In the genomic region with DNA sequence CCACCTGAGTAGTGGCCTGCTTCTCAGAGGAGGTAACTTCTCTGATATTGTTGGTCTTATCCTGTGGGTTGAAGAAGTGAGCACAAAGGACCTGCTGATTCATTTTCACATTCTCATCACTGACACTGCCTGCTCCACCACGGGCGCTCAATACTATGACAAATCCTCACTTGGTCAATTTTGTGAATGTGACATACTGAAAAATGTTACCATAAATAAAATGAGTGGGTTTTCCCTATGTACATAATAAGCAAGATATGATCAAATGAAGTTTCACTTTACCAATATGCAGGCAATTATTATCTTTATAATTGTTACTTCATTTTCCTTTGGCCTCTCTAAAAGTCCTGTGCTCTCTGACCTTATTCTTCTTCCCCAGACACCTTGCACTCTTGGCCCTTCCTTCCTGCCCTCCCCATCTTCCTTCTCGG, we compare ENCODE assay signal across 8 cellular contexts.
DNase-seq lines count a peak whose midpoint lies in the region; ATAC-seq, FAIRE-seq and TF ChIP-seq lines count a peak whose summit lies in the region.

No MANE protein-coding gene starts in this region.

- intact Hi-C loops in esophagus muscularis mucosa (cut with DNase I) (no loop called here), ovary (cut with DNase I) (no loop called here)

- peak overlapping the region; percentile 35; the same call in 1 of the 2 replicates for H3K9ac ChIP-seq in OCI-LY3 (ENCODE audit: low read length)

- 0 out of 2 replicates have a peak overlapping the region, but pooled peaks have one; percentile 19 for H3K4me3 ChIP-seq in OCI-LY3 (ENCODE audit: low read length)
- no peak overlapping the region for H3K4me3 ChIP-seq in esophagus muscularis mucosa
- no peak overlapping the region for H3K4me3 ChIP-seq in ovary

- peak overlapping the region; percentile 48 for H3K4me2 ChIP-seq in OCI-LY3 (ENCODE audit: low read length)

- TF ChIP-seq POLR2A in esophagus muscularis mucosa (IDR thresholded peaks at IDR 0.05; ENCODE audit: low read depth) (no peak), ovary (IDR thresholded peaks at IDR 0.05) (no peak), H54 (IDR thresholded peaks at IDR 0.05; ENCODE audit: low read depth, low read length) (no peak)

- ATAC-seq in GM18498 (IDR thresholded peaks at IDR 0.05; ENCODE audit: unreplicated experiment) (peak; percentile 82), GM21723 (IDR thresholded peaks at IDR 0.05; ENCODE audit: unreplicated experiment) (peak; percentile 85)

- H3K79me2 ChIP-seq in OCI-LY3 (ENCODE audit: low read length): peaks cover 100% of the 10 kb centered on the region

- H3K4me1 ChIP-seq in OCI-LY3 (ENCODE audit: low read length) (peaks cover 45% of the 10 kb centered on the region), esophagus muscularis mucosa (peaks cover 4 to 21% (median 10%) of the 10 kb centered on the region in 4 donors), ovary (ENCODE audit: insufficient read depth) (peaks cover 2% of the 10 kb centered on the region)

- TF ChIP-seq EP300 in esophagus muscularis mucosa (IDR thresholded peaks at IDR 0.05): no peak
- no peak for TF ChIP-seq EP300 in ovary (IDR thresholded peaks at IDR 0.05)

- H3K9me3 ChIP-seq in OCI-LY3 (ENCODE audit: insufficient read depth, low read length): no peaks in the 10 kb centered on the region
- H3K9me3 ChIP-seq in esophagus muscularis mucosa: no peaks in the 10 kb centered on the region
- no peaks in the 10 kb centered on the region for H3K9me3 ChIP-seq in ovary

- H3K36me3 ChIP-seq in OCI-LY3 (replicated peaks; ENCODE audit: low read depth, low read length) (peaks cover 54% of the 10 kb centered on the region), esophagus muscularis mucosa (no peaks in the 10 kb centered on the region), ovary (no peaks in the 10 kb centered on the region)

- peaks cover 99% of the 10 kb centered on the region for H4K20me1 ChIP-seq in OCI-LY3 (ENCODE audit: insufficient read depth, low read length)

- TF ChIP-seq CTCF in OCI-LY3 (IDR thresholded peaks at IDR 0.05; ENCODE audit: low read depth, low read length) (no peak), esophagus muscularis mucosa (IDR thresholded peaks at IDR 0.05) (no peak), ovary (IDR thresholded peaks at IDR 0.05) (no peak)

- no peak for DNase-seq in esophagus muscularis mucosa (ENCODE audit: extremely low spot score)
- no peak for DNase-seq in ovary
- no peak for DNase-seq in NCI-H2081 (lab: John Stamatoyannopoulos, UW)
- no peak for DNase-seq in H54 (ENCODE audit: insufficient read length, low spot score)
- no peak for DNase-seq in hepatic stellate cell (ENCODE audit: low spot score)

- H3K27ac ChIP-seq in OCI-LY3 (ENCODE audit: low read length): peak overlapping the region; percentile 81
- peak overlapping the region; percentile 61 to 78 (median 68) for H3K27ac ChIP-seq in esophagus muscularis mucosa (replicated peaks in 1 of 4)
- no peak overlapping the region for H3K27ac ChIP-seq in ovary

- no peak for FAIRE-seq in H54 (lab: Jason Lieb, UNC)

- WGBS in esophagus muscularis mucosa: 77% methylated on average over 3 of the region's 3 CpGs
- WGBS in ovary, 3 donors: 81 to 83% (median 82%) methylated on average over 3 of the region's 3 CpGs

- no peak overlapping the region for H2AFZ ChIP-seq in OCI-LY3 (ENCODE audit: low read depth, low read length)

- H3K27me3 ChIP-seq in OCI-LY3 (ENCODE audit: low read depth, low read length) (no peaks in the 10 kb centered on the region), esophagus muscularis mucosa (no peaks in the 10 kb centered on the region), ovary (no peaks in the 10 kb centered on the region)

Comparison
In these comparisons a context has a peak if more than half of its experiments do, and no peak if none do; other contexts are left out.
1. H3K27ac ChIP-seq: peak in OCI-LY3 (single experiment) and esophagus muscularis mucosa (4 of 4); none in ovary (0 of 2).